In genomic region chr4:118351851-118352827, GRCh38 we compare ENCODE assay signal across 8 cellular contexts. TPM values are rescaled to one million over a fixed set of nuclear protein-coding genes. Genes with fewer than 3 reads are reported as not detected.
A peak's percentile ranks its signal among the peaks of the same experiment; 100 is the strongest.
DNase-seq lines count a peak whose midpoint lies in the region; ATAC-seq and TF ChIP-seq lines count a peak whose summit lies in the region.

No MANE protein-coding gene starts in this region.

- H3K27ac ChIP-seq in RWPE2 (ENCODE audit: poor library complexity, severe bottlenecking) = no peak overlapping the region
- no peak overlapping the region for H3K27ac ChIP-seq in effector memory CD4-positive, alpha-beta T cell (ENCODE audit: insufficient read depth, low read length, poor library complexity, severe bottlenecking)
- no peak overlapping the region for H3K27ac ChIP-seq in mesodermal cell (ENCODE audit: low read depth, low read length, severe bottlenecking)
- no peak overlapping the region for H3K27ac ChIP-seq in aorta (ENCODE audit: low read depth in 1 of 2, low read length in 2 of 2)

- CTCF ChIA-PET in BJ (lab: Yijun Ruan, JAX) = interaction anchor here (0.7 to 6.1 kb wide), 20 partner anchors 10 to 81 kb away, joined by 3 to 68 read pairs (median 4); no protein-coding TSS in a partner anchor

- 9 to 10% methylated on average over 46 to 64 of the region's 82 CpGs for WGBS in mesodermal cell (ENCODE audit: insufficient coverage in 2 of 2), 2 experiments
- 3% methylated on average over 65 to 82 of the region's 82 CpGs for WGBS in aorta, 2 donors

- no peaks in the 10 kb centered on the region for H3K36me3 ChIP-seq in BJ (ENCODE audit: control insufficient read depth, insufficient read depth, low read length)
- no peaks in the 10 kb centered on the region for H3K36me3 ChIP-seq in RWPE2 (ENCODE audit: low read depth)
- no peaks in the 10 kb centered on the region for H3K36me3 ChIP-seq in effector memory CD4-positive, alpha-beta T cell (ENCODE audit: control insufficient read depth, insufficient read depth, low read length)
- no peaks in the 10 kb centered on the region for H3K36me3 ChIP-seq in mesodermal cell (ENCODE audit: control insufficient read depth, insufficient read depth, low read length)
- H3K36me3 ChIP-seq in aorta (ENCODE audit: control insufficient read depth in 1 of 2, insufficient read depth in 2 of 2, low read length in 1 of 2) = no peaks in the 10 kb centered on the region

- no peaks in the 10 kb centered on the region for H3K27me3 ChIP-seq in BJ (ENCODE audit: control insufficient read depth, insufficient read depth, low read length)
- no peaks in the 10 kb centered on the region for H3K27me3 ChIP-seq in RWPE2 (ENCODE audit: insufficient read depth, poor library complexity, severe bottlenecking)
- peaks cover 31% of the 10 kb centered on the region for H3K27me3 ChIP-seq in effector memory CD4-positive, alpha-beta T cell (replicated peaks; ENCODE audit: control insufficient read depth, insufficient read depth, low read length, poor library complexity, severe bottlenecking)
- H3K27me3 ChIP-seq in aorta (ENCODE audit: control insufficient read depth in 1 of 2, insufficient read depth in 2 of 2, low read length in 1 of 2) = no peaks in the 10 kb centered on the region

- peaks cover 18% of the 10 kb centered on the region for H3K4me1 ChIP-seq in RWPE2 (ENCODE audit: insufficient read depth, poor library complexity, severe bottlenecking)
- no peaks in the 10 kb centered on the region for H3K4me1 ChIP-seq in effector memory CD4-positive, alpha-beta T cell (ENCODE audit: control insufficient read depth, insufficient read depth, low read length, poor library complexity, severe bottlenecking)
- H3K4me1 ChIP-seq in mesodermal cell (ENCODE audit: control insufficient read depth, insufficient read depth, low read length, poor library complexity, severe bottlenecking) = no peaks in the 10 kb centered on the region
- no peaks in the 10 kb centered on the region for H3K4me1 ChIP-seq in aorta (ENCODE audit: control insufficient read depth in 1 of 2, insufficient read depth in 2 of 2, low read length in 2 of 2)

- DNase-seq in BJ (ENCODE audit: low read depth) (no peak), RWPE2 (ENCODE audit: low spot score) (no peak), aorta (peak in 1 of 2 donors; percentile 37), GM19238 (ENCODE audit: insufficient read length, low spot score) (no peak)
- DNase-seq in effector memory CD4-positive, alpha-beta T cell = no peak

- TF ChIP-seq CTCF in BJ (IDR thresholded peaks at IDR 0.05; ENCODE audit: insufficient read depth, low read depth, low read length) (peak; percentile 18; the same call in 1 of the 2 replicates), RWPE2 (IDR thresholded peaks at IDR 0.05; ENCODE audit: poor library complexity, severe bottlenecking) (no peak)

- intact Hi-C loops in aorta (cut with DNase I) = loop anchor here in 1 of 2 donors (10.0 kb wide), 1 partner anchor 67 kb away; no protein-coding TSS in a partner anchor

- POLR2A ChIA-PET in BJ (lab: Charles Lee) = interaction anchor here (0.6 to 1.5 kb wide), 8 partner anchors 10 to 423 kb away, joined by 3 to 15 read pairs (median 5); no protein-coding TSS in a partner anchor

- ATAC-seq in GM19043 (IDR thresholded peaks at IDR 0.05; ENCODE audit: low read depth, unreplicated experiment) = peak; percentile 5
- ATAC-seq in HG03135 (IDR thresholded peaks at IDR 0.05; ENCODE audit: unreplicated experiment) = peak; percentile 23
- peak; percentile 14 for ATAC-seq in RWPE2 (ENCODE audit: low read depth)
- peak; percentile 53 for ATAC-seq in aorta (ENCODE audit: low FRiP score)

- peak overlapping the region; percentile 73 for H3K4me3 ChIP-seq in BJ (ENCODE audit: low read depth, low read length)
- H3K4me3 ChIP-seq in RWPE2 (ENCODE audit: severe bottlenecking) = peak overlapping the region; percentile 48
- H3K4me3 ChIP-seq in effector memory CD4-positive, alpha-beta T cell (ENCODE audit: insufficient read depth, low read depth, low read length, poor library complexity, severe bottlenecking) = peak overlapping the region; percentile 44
- H3K4me3 ChIP-seq in mesodermal cell (ENCODE audit: extremely low read depth, insufficient read depth, low read length, poor library complexity, severe bottlenecking) = peak overlapping the region; percentile 50
- peak overlapping the region in 1 of 2 donors; percentile 0 for H3K4me3 ChIP-seq in aorta (ENCODE audit: low read length in 2 of 2)

- no peaks in the 10 kb centered on the region for H3K9me3 ChIP-seq in RWPE2 (ENCODE audit: severe bottlenecking)
- H3K9me3 ChIP-seq in effector memory CD4-positive, alpha-beta T cell (ENCODE audit: control insufficient read depth, low read length) = no peaks in the 10 kb centered on the region
- H3K9me3 ChIP-seq in mesodermal cell (ENCODE audit: control insufficient read depth, low read length) = no peaks in the 10 kb centered on the region
- no peaks in the 10 kb centered on the region for H3K9me3 ChIP-seq in aorta (ENCODE audit: control insufficient read depth, low read length)

RNA-seq across cellular contexts. Expression of gene PRSS12, which starts 0.7 kb away (rescaled TPM):
- polyA plus RNA-seq in BJ (2011; rRNA removed) = 108 and 139 TPM in 2 replicates
- polyA minus RNA-seq in BJ (2011; rRNA and poly(A)+ RNA removed) = 70.1 and 74.9 TPM in 2 replicates
- 3.9 TPM for polyA plus RNA-seq in mesodermal cell (2013, experiment 1 of 2)
- polyA plus RNA-seq in mesodermal cell (2013, experiment 2 of 2) = 5.1 TPM
- total RNA-seq in aorta = under 1 TPM in 1 of 2 donors, not detected in 1; 0.18 TPM
- under 1 TPM in 1 of 2 donors, not detected in 1; 0.50 TPM for polyA plus RNA-seq in aorta

Comparison
In these comparisons a context has a peak if more than half of its experiments do, and no peak if none do; other contexts are left out.
1. RNA of gene PRSS12, which starts 0.7 kb away (polyA plus RNA-seq): 108 to 139 TPM in BJ; 0.50 TPM in aorta; every median in the first group is over 10 times any median in the second.
2. Peak in every context shown above with its lines, with median percentiles within 50 percentile points of each other: ATAC-seq.